In the genomic region with DNA sequence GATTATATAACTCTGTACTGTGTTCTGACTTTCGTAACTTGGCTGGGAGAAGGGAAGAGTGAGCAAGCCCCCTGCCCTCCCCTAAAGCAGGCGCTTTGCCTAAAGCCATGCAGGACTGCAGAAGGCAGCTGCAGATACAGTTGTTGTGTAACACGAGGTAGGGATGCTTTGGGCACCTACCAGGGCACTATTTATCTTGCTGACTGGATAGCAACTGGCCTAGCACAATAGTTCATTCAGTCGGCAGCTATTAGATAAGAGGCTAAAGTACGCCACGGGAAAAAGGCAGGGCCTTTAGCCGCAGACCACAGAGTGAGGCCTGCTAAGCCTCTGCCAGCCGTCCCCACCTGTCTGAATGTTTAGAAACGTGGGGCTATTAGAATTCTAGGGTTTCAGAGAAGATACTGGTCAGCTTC, we compare ENCODE assay signal across 1 cellular context.
TF ChIP-seq lines count a peak whose summit lies in the region.

No MANE protein-coding gene starts in this region.

TF ChIP-seq in HepG2, 621 proteins besides CTCF, POLR2A, EP300 and RAD21 (continued from another document and continues in another):
- TF ChIP-seq, protein P1, sequence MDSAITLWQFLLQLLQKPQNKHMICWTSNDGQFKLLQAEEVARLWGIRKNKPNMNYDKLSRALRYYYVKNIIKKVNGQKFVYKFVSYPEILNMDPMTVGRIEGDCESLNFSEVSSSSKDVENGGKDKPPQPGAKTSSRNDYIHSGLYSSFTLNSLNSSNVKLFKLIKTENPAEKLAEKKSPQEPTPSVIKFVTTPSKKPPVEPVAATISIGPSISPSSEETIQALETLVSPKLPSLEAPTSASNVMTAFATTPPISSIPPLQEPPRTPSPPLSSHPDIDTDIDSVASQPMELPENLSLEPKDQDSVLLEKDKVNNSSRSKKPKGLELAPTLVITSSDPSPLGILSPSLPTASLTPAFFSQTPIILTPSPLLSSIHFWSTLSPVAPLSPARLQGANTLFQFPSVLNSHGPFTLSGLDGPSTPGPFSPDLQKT (CRISPR knock-in tag; IDR thresholded peaks at IDR 0.05; ENCODE audit: borderline replicate concordance), result no peak
- TF ChIP-seq, protein P2, sequence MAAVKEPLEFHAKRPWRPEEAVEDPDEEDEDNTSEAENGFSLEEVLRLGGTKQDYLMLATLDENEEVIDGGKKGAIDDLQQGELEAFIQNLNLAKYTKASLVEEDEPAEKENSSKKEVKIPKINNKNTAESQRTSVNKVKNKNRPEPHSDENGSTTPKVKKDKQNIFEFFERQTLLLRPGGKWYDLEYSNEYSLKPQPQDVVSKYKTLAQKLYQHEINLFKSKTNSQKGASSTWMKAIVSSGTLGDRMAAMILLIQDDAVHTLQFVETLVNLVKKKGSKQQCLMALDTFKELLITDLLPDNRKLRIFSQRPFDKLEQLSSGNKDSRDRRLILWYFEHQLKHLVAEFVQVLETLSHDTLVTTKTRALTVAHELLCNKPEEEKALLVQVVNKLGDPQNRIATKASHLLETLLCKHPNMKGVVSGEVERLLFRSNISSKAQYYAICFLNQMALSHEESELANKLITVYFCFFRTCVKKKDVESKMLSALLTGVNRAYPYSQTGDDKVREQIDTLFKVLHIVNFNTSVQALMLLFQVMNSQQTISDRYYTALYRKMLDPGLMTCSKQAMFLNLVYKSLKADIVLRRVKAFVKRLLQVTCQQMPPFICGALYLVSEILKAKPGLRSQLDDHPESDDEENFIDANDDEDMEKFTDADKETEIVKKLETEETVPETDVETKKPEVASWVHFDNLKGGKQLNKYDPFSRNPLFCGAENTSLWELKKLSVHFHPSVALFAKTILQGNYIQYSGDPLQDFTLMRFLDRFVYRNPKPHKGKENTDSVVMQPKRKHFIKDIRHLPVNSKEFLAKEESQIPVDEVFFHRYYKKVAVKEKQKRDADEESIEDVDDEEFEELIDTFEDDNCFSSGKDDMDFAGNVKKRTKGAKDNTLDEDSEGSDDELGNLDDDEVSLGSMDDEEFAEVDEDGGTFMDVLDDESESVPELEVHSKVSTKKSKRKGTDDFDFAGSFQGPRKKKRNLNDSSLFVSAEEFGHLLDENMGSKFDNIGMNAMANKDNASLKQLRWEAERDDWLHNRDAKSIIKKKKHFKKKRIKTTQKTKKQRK (IDR thresholded peaks at IDR 0.05; ENCODE audit: low read length), result no peak
- TF ChIP-seq FOXP1 (IDR thresholded peaks at IDR 0.05) (no peak), FOXP1 (CRISPR knock-in tag; IDR thresholded peaks at IDR 0.05) (peak; percentile 69), SP4 (CRISPR knock-in tag; IDR thresholded peaks at IDR 0.05) (no peak), ZBTB42 (CRISPR knock-in tag; IDR thresholded peaks at IDR 0.05) (peak; percentile 74; the same call in 1 of the 2 replicates), ZNF3 (CRISPR knock-in tag; IDR thresholded peaks at IDR 0.05) (no peak), LCORL (IDR thresholded peaks at IDR 0.05) (peak; percentile 63; the same call in 1 of the 2 replicates), LCORL (CRISPR knock-in tag; IDR thresholded peaks at IDR 0.05) (peak; percentile 92), NRL (CRISPR knock-in tag; IDR thresholded peaks at IDR 0.05; ENCODE audit: borderline replicate concordance) (no peak), RARA (CRISPR knock-in tag; IDR thresholded peaks at IDR 0.05) (peak; percentile 86), XBP1 (CRISPR knock-in tag; IDR thresholded peaks at IDR 0.05) (no peak), ZFP62 (CRISPR knock-in tag; IDR thresholded peaks at IDR 0.05) (no peak), SNRNP70 (IDR thresholded peaks at IDR 0.05; ENCODE audit: low read depth, low read length) (no peak), ZNF720 (CRISPR knock-in tag; IDR thresholded peaks at IDR 0.05) (no peak), MIER2 (CRISPR knock-in tag; IDR thresholded peaks at IDR 0.05) (no peak; the same call in 1 of the 2 replicates), ZSCAN12 (CRISPR knock-in tag; IDR thresholded peaks at IDR 0.05) (0 out of 2 replicates have a peak, but pooled peaks have one; percentile 68), ZNF44 (CRISPR knock-in tag; IDR thresholded peaks at IDR 0.05) (no peak), ZNF484 (CRISPR knock-in tag; IDR thresholded peaks at IDR 0.05; ENCODE audit: borderline replicate concordance, low read depth) (no peak), ZNF850 (CRISPR knock-in tag; conservative IDR thresholded peaks at IDR 0.05) (no peak), MLLT10 (CRISPR knock-in tag; IDR thresholded peaks at IDR 0.05) (no peak), ZMYM2 (CRISPR knock-in tag; IDR thresholded peaks at IDR 0.05) (no peak), MED8 (CRISPR knock-in tag; IDR thresholded peaks at IDR 0.05; ENCODE audit: insufficient replicate concordance) (peak; percentile 36), KLF6 (CRISPR knock-in tag; IDR thresholded peaks at IDR 0.05) (peak; percentile 65; the same call in 1 of the 2 replicates), MAF1 (CRISPR knock-in tag; IDR thresholded peaks at IDR 0.05; ENCODE audit: borderline replicate concordance) (no peak), POLR2G (IDR thresholded peaks at IDR 0.05; ENCODE audit: low read depth, low read length) (peak; percentile 35; the same call in 1 of the 2 replicates), CHD2 (IDR thresholded peaks at IDR 0.05; ENCODE audit: low read depth, low read length) (no peak), ZNF558 (CRISPR knock-in tag; IDR thresholded peaks at IDR 0.05; ENCODE audit: borderline replicate concordance) (peak; percentile 50; the same call in 1 of the 2 replicates)
- TF ChIP-seq, protein P3, sequence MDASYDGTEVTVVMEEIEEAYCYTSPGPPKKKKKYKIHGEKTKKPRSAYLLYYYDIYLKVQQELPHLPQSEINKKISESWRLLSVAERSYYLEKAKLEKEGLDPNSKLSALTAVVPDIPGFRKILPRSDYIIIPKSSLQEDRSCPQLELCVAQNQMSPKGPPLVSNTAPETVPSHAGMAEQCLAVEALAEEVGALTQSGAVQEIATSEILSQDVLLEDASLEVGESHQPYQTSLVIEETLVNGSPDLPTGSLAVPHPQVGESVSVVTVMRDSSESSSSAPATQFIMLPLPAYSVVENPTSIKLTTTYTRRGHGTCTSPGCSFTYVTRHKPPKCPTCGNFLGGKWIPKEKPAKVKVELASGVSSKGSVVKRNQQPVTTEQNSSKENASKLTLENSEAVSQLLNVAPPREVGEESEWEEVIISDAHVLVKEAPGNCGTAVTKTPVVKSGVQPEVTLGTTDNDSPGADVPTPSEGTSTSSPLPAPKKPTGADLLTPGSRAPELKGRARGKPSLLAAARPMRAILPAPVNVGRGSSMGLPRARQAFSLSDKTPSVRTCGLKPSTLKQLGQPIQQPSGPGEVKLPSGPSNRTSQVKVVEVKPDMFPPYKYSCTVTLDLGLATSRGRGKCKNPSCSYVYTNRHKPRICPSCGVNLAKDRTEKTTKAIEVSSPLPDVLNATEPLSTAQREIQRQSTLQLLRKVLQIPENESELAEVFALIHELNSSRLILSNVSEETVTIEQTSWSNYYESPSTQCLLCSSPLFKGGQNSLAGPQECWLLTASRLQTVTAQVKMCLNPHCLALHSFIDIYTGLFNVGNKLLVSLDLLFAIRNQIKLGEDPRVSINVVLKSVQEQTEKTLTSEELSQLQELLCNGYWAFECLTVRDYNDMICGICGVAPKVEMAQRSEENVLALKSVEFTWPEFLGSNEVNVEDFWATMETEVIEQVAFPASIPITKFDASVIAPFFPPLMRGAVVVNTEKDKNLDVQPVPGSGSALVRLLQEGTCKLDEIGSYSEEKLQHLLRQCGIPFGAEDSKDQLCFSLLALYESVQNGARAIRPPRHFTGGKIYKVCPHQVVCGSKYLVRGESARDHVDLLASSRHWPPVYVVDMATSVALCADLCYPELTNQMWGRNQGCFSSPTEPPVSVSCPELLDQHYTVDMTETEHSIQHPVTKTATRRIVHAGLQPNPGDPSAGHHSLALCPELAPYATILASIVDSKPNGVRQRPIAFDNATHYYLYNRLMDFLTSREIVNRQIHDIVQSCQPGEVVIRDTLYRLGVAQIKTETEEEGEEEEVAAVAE (CRISPR knock-in tag; IDR thresholded peaks at IDR 0.05; ENCODE audit: borderline replicate concordance), result no peak
- TF ChIP-seq, protein P4, sequence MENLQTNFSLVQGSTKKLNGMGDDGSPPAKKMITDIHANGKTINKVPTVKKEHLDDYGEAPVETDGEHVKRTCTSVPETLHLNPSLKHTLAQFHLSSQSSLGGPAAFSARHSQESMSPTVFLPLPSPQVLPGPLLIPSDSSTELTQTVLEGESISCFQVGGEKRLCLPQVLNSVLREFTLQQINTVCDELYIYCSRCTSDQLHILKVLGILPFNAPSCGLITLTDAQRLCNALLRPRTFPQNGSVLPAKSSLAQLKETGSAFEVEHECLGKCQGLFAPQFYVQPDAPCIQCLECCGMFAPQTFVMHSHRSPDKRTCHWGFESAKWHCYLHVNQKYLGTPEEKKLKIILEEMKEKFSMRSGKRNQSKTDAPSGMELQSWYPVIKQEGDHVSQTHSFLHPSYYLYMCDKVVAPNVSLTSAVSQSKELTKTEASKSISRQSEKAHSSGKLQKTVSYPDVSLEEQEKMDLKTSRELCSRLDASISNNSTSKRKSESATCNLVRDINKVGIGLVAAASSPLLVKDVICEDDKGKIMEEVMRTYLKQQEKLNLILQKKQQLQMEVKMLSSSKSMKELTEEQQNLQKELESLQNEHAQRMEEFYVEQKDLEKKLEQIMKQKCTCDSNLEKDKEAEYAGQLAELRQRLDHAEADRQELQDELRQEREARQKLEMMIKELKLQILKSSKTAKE (CRISPR knock-in tag; IDR thresholded peaks at IDR 0.05; ENCODE audit: borderline replicate concordance), result peak; percentile 80; the same call in 1 of the 2 replicates
- TF ChIP-seq, protein P5, sequence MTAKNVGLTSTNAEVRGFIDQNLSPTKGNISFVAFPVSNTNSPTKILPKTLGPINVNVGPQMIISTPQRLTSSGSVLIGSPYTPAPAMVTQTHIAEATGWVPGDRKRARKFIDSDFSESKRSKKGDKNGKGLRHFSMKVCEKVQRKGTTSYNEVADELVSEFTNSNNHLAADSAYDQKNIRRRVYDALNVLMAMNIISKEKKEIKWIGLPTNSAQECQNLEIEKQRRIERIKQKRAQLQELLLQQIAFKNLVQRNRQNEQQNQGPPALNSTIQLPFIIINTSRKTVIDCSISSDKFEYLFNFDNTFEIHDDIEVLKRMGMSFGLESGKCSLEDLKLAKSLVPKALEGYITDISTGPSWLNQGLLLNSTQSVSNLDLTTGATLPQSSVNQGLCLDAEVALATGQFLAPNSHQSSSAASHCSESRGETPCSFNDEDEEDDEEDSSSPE (CRISPR knock-in tag; IDR thresholded peaks at IDR 0.05), result no peak
- TF ChIP-seq, protein P6, sequence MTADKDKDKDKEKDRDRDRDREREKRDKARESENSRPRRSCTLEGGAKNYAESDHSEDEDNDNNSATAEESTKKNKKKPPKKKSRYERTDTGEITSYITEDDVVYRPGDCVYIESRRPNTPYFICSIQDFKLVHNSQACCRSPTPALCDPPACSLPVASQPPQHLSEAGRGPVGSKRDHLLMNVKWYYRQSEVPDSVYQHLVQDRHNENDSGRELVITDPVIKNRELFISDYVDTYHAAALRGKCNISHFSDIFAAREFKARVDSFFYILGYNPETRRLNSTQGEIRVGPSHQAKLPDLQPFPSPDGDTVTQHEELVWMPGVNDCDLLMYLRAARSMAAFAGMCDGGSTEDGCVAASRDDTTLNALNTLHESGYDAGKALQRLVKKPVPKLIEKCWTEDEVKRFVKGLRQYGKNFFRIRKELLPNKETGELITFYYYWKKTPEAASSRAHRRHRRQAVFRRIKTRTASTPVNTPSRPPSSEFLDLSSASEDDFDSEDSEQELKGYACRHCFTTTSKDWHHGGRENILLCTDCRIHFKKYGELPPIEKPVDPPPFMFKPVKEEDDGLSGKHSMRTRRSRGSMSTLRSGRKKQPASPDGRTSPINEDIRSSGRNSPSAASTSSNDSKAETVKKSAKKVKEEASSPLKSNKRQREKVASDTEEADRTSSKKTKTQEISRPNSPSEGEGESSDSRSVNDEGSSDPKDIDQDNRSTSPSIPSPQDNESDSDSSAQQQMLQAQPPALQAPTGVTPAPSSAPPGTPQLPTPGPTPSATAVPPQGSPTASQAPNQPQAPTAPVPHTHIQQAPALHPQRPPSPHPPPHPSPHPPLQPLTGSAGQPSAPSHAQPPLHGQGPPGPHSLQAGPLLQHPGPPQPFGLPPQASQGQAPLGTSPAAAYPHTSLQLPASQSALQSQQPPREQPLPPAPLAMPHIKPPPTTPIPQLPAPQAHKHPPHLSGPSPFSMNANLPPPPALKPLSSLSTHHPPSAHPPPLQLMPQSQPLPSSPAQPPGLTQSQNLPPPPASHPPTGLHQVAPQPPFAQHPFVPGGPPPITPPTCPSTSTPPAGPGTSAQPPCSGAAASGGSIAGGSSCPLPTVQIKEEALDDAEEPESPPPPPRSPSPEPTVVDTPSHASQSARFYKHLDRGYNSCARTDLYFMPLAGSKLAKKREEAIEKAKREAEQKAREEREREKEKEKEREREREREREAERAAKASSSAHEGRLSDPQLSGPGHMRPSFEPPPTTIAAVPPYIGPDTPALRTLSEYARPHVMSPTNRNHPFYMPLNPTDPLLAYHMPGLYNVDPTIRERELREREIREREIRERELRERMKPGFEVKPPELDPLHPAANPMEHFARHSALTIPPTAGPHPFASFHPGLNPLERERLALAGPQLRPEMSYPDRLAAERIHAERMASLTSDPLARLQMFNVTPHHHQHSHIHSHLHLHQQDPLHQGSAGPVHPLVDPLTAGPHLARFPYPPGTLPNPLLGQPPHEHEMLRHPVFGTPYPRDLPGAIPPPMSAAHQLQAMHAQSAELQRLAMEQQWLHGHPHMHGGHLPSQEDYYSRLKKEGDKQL (CRISPR knock-in tag; IDR thresholded peaks at IDR 0.05; ENCODE audit: low read depth), result no peak
- TF ChIP-seq, protein P7, sequence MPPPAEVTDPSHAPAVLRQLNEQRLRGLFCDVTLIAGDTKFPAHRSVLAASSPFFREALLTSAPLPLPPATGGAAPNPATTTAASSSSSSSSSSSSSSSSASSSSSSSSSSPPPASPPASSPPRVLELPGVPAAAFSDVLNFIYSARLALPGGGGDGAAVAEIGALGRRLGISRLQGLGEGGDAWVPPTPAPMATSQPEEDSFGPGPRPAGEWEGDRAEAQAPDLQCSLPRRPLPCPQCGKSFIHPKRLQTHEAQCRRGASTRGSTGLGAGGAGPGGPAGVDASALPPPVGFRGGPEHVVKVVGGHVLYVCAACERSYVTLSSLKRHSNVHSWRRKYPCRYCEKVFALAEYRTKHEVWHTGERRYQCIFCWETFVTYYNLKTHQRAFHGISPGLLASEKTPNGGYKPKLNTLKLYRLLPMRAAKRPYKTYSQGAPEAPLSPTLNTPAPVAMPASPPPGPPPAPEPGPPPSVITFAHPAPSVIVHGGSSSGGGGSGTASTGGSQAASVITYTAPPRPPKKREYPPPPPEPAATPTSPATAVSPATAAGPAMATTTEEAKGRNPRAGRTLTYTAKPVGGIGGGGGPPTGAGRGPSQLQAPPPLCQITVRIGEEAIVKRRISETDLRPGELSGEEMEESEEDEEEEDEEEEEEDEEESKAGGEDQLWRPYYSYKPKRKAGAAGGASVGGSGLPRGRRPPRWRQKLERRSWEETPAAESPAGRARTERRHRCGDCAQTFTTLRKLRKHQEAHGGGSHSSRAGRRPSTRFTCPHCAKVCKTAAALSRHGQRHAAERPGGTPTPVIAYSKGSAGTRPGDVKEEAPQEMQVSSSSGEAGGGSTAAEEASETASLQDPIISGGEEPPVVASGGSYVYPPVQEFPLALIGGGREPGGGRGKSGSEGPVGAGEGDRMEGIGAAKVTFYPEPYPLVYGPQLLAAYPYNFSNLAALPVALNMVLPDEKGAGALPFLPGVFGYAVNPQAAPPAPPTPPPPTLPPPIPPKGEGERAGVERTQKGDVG (CRISPR knock-in tag; IDR thresholded peaks at IDR 0.05; ENCODE audit: borderline replicate concordance), result no peak
- TF ChIP-seq, protein P8, sequence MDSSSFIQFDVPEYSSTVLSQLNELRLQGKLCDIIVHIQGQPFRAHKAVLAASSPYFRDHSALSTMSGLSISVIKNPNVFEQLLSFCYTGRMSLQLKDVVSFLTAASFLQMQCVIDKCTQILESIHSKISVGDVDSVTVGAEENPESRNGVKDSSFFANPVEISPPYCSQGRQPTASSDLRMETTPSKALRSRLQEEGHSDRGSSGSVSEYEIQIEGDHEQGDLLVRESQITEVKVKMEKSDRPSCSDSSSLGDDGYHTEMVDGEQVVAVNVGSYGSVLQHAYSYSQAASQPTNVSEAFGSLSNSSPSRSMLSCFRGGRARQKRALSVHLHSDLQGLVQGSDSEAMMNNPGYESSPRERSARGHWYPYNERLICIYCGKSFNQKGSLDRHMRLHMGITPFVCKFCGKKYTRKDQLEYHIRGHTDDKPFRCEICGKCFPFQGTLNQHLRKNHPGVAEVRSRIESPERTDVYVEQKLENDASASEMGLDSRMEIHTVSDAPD (CRISPR knock-in tag; IDR thresholded peaks at IDR 0.05), result peak; percentile 93
